16 cellular contexts compared by ENCODE assay signal in the genomic region with DNA sequence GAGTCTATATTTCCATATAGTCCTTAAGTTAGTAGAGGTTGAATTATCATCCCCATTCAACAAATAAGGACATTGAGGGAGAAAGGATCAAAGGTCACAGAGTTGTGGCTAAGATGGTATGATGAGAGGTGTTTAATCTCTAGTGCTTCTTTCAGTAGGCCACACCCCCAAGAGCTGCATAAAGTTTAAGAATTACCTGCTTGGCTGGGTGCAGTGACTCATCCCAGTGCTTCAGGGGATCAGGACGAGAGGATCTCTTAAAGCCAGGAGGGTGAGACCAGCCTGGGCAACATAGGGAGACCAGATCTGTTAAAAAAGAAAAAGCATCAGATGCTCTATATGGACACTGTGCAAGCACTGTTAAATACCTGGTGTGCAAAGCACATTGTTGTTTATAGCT.
DNase-seq lines count a peak whose midpoint lies in the region; ATAC-seq and TF ChIP-seq lines count a peak whose summit lies in the region.
"Had no signal": no experiment of that assay in that cellular context is flagged by ENCODE, and none has a peak within 500 bp of the region (broad histone marks: within the 10 kb centered on the region; RNA-seq: fewer than 3 reads in every experiment).

No MANE protein-coding gene starts in this region.

- H2AFZ ChIP-seq in hepatocyte: no peak overlapping the region

- peak; percentile 74 for ATAC-seq in upper lobe of right lung
- ATAC-seq in HG02571 (IDR thresholded peaks at IDR 0.05; ENCODE audit: unreplicated experiment): no peak
- ATAC-seq: gastrocnemius medialis, T-helper 17 cell had no signal

- H3K27me3 Mint-ChIP-seq in MCF 10A (ENCODE audit: insufficient read depth, unreplicated experiment): peaks cover 18% of the 10 kb centered on the region
- H3K27me3 Mint-ChIP-seq: activated naive CD8-positive, alpha-beta T cell; CD8-positive, alpha-beta memory T cell; T-helper 17 cell had no signal

- BruUV-seq in MCF 10A (replicated peaks; lab: Mats Ljungman, UMichigan): no TSS peak

- intact Hi-C loops in MCF 10A (cut with micrococcal nuclease): no loop called here
- intact Hi-C loops in breast epithelium (cut with DNase I; ENCODE audit: low total_unique reads): no loop called here
- intact Hi-C loops in upper lobe of right lung (cut with DNase I): no loop called here

- H3K27me3 ChIP-seq in breast epithelium (no peaks in the 10 kb centered on the region), hepatocyte (no peaks in the 10 kb centered on the region), upper lobe of right lung (no peaks in the 10 kb centered on the region)
- H3K27me3 ChIP-seq: gastrocnemius medialis, transverse colon had no signal

- CTCF ChIA-PET in MCF 10A (lab: Yijun Ruan, JAX): no interaction called here
- CTCF ChIA-PET in RWPE1 (lab: Yijun Ruan, JAX): interaction anchor here (0.7 kb wide), 1 partner anchor 119 kb away, joined by 4 read pairs; no protein-coding TSS in a partner anchor

- DNase-seq in MCF 10A (ENCODE audit: unreplicated experiment): peak; percentile 20
- no peak for DNase-seq in breast epithelium (ENCODE audit: low spot score in 2 of 2)
- peak; percentile 8 for DNase-seq in RWPE1 (ENCODE audit: low spot score)
- peak; percentile 47 for DNase-seq in hepatocyte (ENCODE audit: low spot score)
- no peak for DNase-seq in upper lobe of right lung
- DNase-seq in RPMI8226: no peak
- DNase-seq in activated T-cell treated with anti-CD3 and anti-CD28 coated beads, Interleukin-2, amount 50 U/mL, for 1 hour: no peak
- DNase-seq: CD8-positive, alpha-beta memory T cell; effector memory CD4-positive, alpha-beta T cell; gastrocnemius medialis; NCI-H1048; NCI-H510A treated with DMSO at 0.1 percent for 48 hours; T-helper 17 cell; transverse colon had no signal

- no peak for TF ChIP-seq POLR2A in breast epithelium (IDR thresholded peaks at IDR 0.05)

- no peak for TF ChIP-seq CTCF in MCF 10A (IDR thresholded peaks at IDR 0.05; ENCODE audit: unreplicated experiment)
- TF ChIP-seq CTCF in breast epithelium (IDR thresholded peaks at IDR 0.05): no peak
- TF ChIP-seq CTCF in RWPE1 (conservative IDR thresholded peaks at IDR 0.05; ENCODE audit: low read depth): no peak
- no peak for TF ChIP-seq CTCF in hepatocyte (IDR thresholded peaks at IDR 0.05; ENCODE audit: poor library complexity)
- TF ChIP-seq CTCF in upper lobe of right lung (IDR thresholded peaks at IDR 0.05): no peak

- no peaks in the 10 kb centered on the region for H3K79me2 ChIP-seq in hepatocyte

- POLR2A ChIA-PET in MCF 10A (lab: Yijun Ruan, JAX): no interaction called here
- POLR2A ChIA-PET in RWPE1 (lab: Yijun Ruan, JAX; ENCODE audit: low non-redundant PET): no interaction called here

- H3K27ac ChIP-seq in breast epithelium (no peak overlapping the region), RWPE1 (no peak overlapping the region), hepatocyte (no peak overlapping the region), upper lobe of right lung (no peak overlapping the region)
- H3K27ac ChIP-seq: gastrocnemius medialis, transverse colon had no signal

- H3K36me3 ChIP-seq in breast epithelium (no peaks in the 10 kb centered on the region), hepatocyte (replicated peaks; ENCODE audit: insufficient read depth, low read depth) (no peaks in the 10 kb centered on the region), upper lobe of right lung (no peaks in the 10 kb centered on the region)
- H3K36me3 ChIP-seq: gastrocnemius medialis, transverse colon had no signal

- no peak overlapping the region for H3K4me2 ChIP-seq in hepatocyte

- H4K20me1 ChIP-seq in hepatocyte (ENCODE audit: insufficient read depth, poor library complexity, severe bottlenecking): no peaks in the 10 kb centered on the region

- H3K4me1 ChIP-seq in breast epithelium (no peaks in the 10 kb centered on the region), hepatocyte (ENCODE audit: insufficient read depth) (no peaks in the 10 kb centered on the region), upper lobe of right lung (no peaks in the 10 kb centered on the region)
- H3K4me1 ChIP-seq: gastrocnemius medialis, transverse colon had no signal

- no peaks in the 10 kb centered on the region for H3K36me3 Mint-ChIP-seq in MCF 10A (ENCODE audit: insufficient read depth, unreplicated experiment)
- H3K36me3 Mint-ChIP-seq: activated naive CD8-positive, alpha-beta T cell; CD8-positive, alpha-beta memory T cell had no signal

- no peak overlapping the region for H3K4me3 Mint-ChIP-seq in MCF 10A (ENCODE audit: unreplicated experiment)
- H3K4me3 Mint-ChIP-seq: activated naive CD8-positive, alpha-beta T cell; CD8-positive, alpha-beta memory T cell; T-helper 17 cell had no signal

- H3K9me2 ChIP-seq in hepatocyte (replicated peaks; ENCODE audit: insufficient read depth): no peaks in the 10 kb centered on the region

- H3K4me1 Mint-ChIP-seq in MCF 10A (ENCODE audit: insufficient read depth, unreplicated experiment): no peaks in the 10 kb centered on the region
- H3K4me1 Mint-ChIP-seq: CD8-positive, alpha-beta memory T cell; T-helper 17 cell had no signal

- WGBS in hepatocyte (ENCODE audit: low lambda C conversion rate, missing lambda C conversion rate): 38% methylated on average over 1 of the region's 1 CpG

- H3K9me3 Mint-ChIP-seq in MCF 10A (ENCODE audit: unreplicated experiment): no peaks in the 10 kb centered on the region

- H3K4me3 ChIP-seq in breast epithelium (no peak overlapping the region), hepatocyte (no peak overlapping the region), upper lobe of right lung (no peak overlapping the region)
- H3K4me3 ChIP-seq: gastrocnemius medialis, transverse colon had no signal

- no peak overlapping the region for H3K27ac Mint-ChIP-seq in MCF 10A (ENCODE audit: low read depth, unreplicated experiment)
- H3K27ac Mint-ChIP-seq: activated naive CD8-positive, alpha-beta T cell; CD8-positive, alpha-beta memory T cell; T-helper 17 cell had no signal

- H3K9me3 ChIP-seq in breast epithelium (no peaks in the 10 kb centered on the region), hepatocyte (ENCODE audit: low read depth) (no peaks in the 10 kb centered on the region), upper lobe of right lung (no peaks in the 10 kb centered on the region)
- H3K9me3 ChIP-seq: gastrocnemius medialis, transverse colon had no signal

Comparison
In these comparisons a context has a peak if more than half of its experiments do, and no peak if none do; other contexts are left out.
1. DNase-seq: peak in MCF 10A (single experiment), RWPE1 (single experiment) and hepatocyte (single experiment); none in breast epithelium (0 of 2), upper lobe of right lung (single experiment), RPMI8226 (single experiment) and activated T-cell treated with anti-CD3 and anti-CD28 coated beads, Interleukin-2, amount 50 U/mL, for 1 hour (single experiment).